ENCODE assay signal across 9 cellular contexts in the genomic region with DNA sequence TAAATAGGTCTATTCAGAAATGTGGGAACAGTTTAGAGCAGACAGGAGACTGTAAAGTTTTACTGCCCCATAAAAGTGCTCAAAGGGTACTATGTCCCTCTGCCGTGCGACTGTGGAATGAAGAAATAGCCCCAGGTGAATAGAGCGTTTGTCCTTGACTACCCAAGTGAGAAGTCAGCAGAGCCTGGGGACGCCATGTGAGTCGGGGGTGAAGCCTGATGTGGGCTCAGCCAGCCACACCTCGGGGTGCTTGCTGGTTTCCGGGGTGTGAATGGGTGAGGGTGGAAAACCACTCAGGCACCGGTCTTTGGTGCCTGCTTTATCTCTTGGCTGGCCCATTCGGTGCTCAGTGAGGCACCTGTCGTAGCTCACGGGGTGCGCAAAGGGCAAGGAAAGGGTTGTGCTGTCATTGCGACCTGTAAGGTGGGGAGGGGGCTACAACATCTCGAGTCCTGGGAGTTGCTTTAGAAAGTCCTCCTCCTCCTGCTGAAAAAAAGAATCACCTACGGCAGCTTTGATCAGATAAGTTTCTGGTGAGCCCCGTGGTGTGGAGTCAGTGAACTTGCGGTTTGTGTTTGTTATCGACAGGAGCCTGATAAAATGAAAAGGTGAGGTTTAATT. TPM values are rescaled to one million over a fixed set of nuclear protein-coding genes. Genes with fewer than 3 reads are reported as not detected.
DNase-seq lines count a peak whose midpoint lies in the region; ATAC-seq and TF ChIP-seq lines count a peak whose summit lies in the region.
"Had no signal": no experiment of that assay in that cellular context is flagged by ENCODE, and none has a peak within 500 bp of the region (broad histone marks: within the 10 kb centered on the region; RNA-seq: fewer than 3 reads in every experiment).

No MANE protein-coding gene starts in this region.

- H2AK5ac ChIP-seq in H9 (ENCODE audit: insufficient read length, low read length), result no peak overlapping the region

- peak; percentile 89 for ATAC-seq in effector memory CD8-positive, alpha-beta T cell (replicated peaks)
- no peak for ATAC-seq in HG02571 (IDR thresholded peaks at IDR 0.05; ENCODE audit: unreplicated experiment)
- no peak for ATAC-seq in GM19035 (IDR thresholded peaks at IDR 0.05; ENCODE audit: unreplicated experiment)

- H3T11ph ChIP-seq in H9 (ENCODE audit: low read length), result no peak overlapping the region

- H2BK20ac ChIP-seq in H9 (ENCODE audit: low read depth, low read length, poor library complexity, severe bottlenecking), result no peak overlapping the region

- peak overlapping the region; percentile 14 for H3K14ac ChIP-seq in H9 (ENCODE audit: insufficient read depth, low read length)

- H3K27ac ChIP-seq in H9 (ENCODE audit: insufficient read length, low read depth, low read length), result no peak overlapping the region
- H3K27ac ChIP-seq: right lobe of liver had no signal

- H2BK12ac ChIP-seq in H9 (ENCODE audit: insufficient read length, low read depth, low read length), result no peak overlapping the region

- H3K27me3 Mint-ChIP-seq in H9 (ENCODE audit: low read depth), result peaks cover 13% of the 10 kb centered on the region; the same call in 1 of the 2 replicates
- H3K27me3 Mint-ChIP-seq in effector memory CD8-positive, alpha-beta T cell, result peaks cover 8 to 22% of the 10 kb centered on the region in 2 donors

- H2BK5ac ChIP-seq in H9 (ENCODE audit: insufficient read length, low read length), result no peak overlapping the region

- H2AFZ ChIP-seq in H9 (ENCODE audit: low read length), result no peak overlapping the region

- H3K27ac Mint-ChIP-seq in H9, result peak overlapping the region in 2 of 3 experiments; percentile 8 to 66; a peak in 1 of 7 replicates
- peak overlapping the region in 1 of 2 donors; percentile 67 for H3K27ac Mint-ChIP-seq in effector memory CD8-positive, alpha-beta T cell

- H4K5ac ChIP-seq in H9 (ENCODE audit: insufficient read length, low read depth, low read length), result no peak overlapping the region

- peak overlapping the region; percentile 87 for H3K4me2 ChIP-seq in H9 (ENCODE audit: insufficient read depth, insufficient read length, low read length)

- DNase-seq in H9 (peak; percentile 45), T-helper 9 cell (peak; percentile 28), renal cortical epithelial cell (ENCODE audit: low read depth) (peak; percentile 89), NCI-H1105 (lab: John Stamatoyannopoulos, UW) (no peak), inferior parietal cortex (ENCODE audit: extremely low spot score) (no peak)
- DNase-seq in effector memory CD8-positive, alpha-beta T cell, result peak in 2 of 3 experiments; percentile 33 to 34
- DNase-seq: right lobe of liver had no signal

- no peak overlapping the region for H3K9ac ChIP-seq in H9 (ENCODE audit: extremely low read depth, insufficient read length, low read length)

- H3K27me3 ChIP-seq in H9 (ENCODE audit: insufficient read depth, low read length), result no peaks in the 10 kb centered on the region; the same call in 1 of the 2 replicates
- H3K27me3 ChIP-seq: right lobe of liver had no signal

- H3K23ac ChIP-seq in H9 (ENCODE audit: insufficient read length, low read depth, low read length), result no peak overlapping the region

- H3K4me3 Mint-ChIP-seq in H9, result peak overlapping the region; percentile 51 to 83
- peak overlapping the region; percentile 18 to 65 for H3K4me3 Mint-ChIP-seq in effector memory CD8-positive, alpha-beta T cell

- peak overlapping the region; percentile 12 for H3K18ac ChIP-seq in H9 (ENCODE audit: insufficient read length, low read depth, low read length)

- H3K79me1 ChIP-seq in H9 (ENCODE audit: insufficient read depth, low read depth, low read length, poor library complexity, severe bottlenecking), result no peaks in the 10 kb centered on the region

- H4K20me1 ChIP-seq in H9 (ENCODE audit: control insufficient read depth, insufficient read depth, insufficient read length), result no peaks in the 10 kb centered on the region

- H3K56ac ChIP-seq in H9 (ENCODE audit: insufficient read length, low read depth, low read length), result no peak overlapping the region

- H3K4me1 Mint-ChIP-seq in H9, result peaks cover 50 to 60% of the 10 kb centered on the region in 2 experiments
- peaks cover 5 to 23% of the 10 kb centered on the region in 2 donors for H3K4me1 Mint-ChIP-seq in effector memory CD8-positive, alpha-beta T cell (ENCODE audit: low read depth in 2 of 2)

- H2BK15ac ChIP-seq in H9 (ENCODE audit: low read depth, low read length), result no peak overlapping the region

- H3K4me1 ChIP-seq in H9 (ENCODE audit: insufficient read depth, low read length), result peaks cover 19% of the 10 kb centered on the region; the same call in 1 of the 2 replicates

- no peak overlapping the region for H3K4ac ChIP-seq in H9 (ENCODE audit: low read depth, low read length)

- H3K36me3 Mint-ChIP-seq in H9 (ENCODE audit: insufficient read depth in 1 of 3, low read depth in 3 of 3), result peaks cover 0 to 5% (median 5%) of the 10 kb centered on the region in 3 experiments; a peak in 2 of 7 replicates
- no peaks in the 10 kb centered on the region for H3K36me3 Mint-ChIP-seq in effector memory CD8-positive, alpha-beta T cell (ENCODE audit: insufficient read depth)

- H3K9me3 ChIP-seq in H9 (ENCODE audit: control insufficient read depth, low read depth, low read length), result no peaks in the 10 kb centered on the region
- H3K9me3 ChIP-seq: right lobe of liver had no signal

- no CpG with 5 or more reads among the region's 18 CpGs for WGBS in H9 (ENCODE audit: extremely low coverage, insufficient read length, low lambda C conversion rate)

- H4K91ac ChIP-seq in H9 (ENCODE audit: insufficient read length, low read depth, low read length), result no peak overlapping the region

- H3K23me2 ChIP-seq in H9 (ENCODE audit: insufficient read length, low read depth, low read length, poor library complexity, severe bottlenecking), result peaks cover 22% of the 10 kb centered on the region

- H2BK120ac ChIP-seq in H9 (ENCODE audit: low read depth, low read length, poor library complexity, severe bottlenecking), result no peak overlapping the region

- no peaks in the 10 kb centered on the region; a peak in 2 of 5 replicates for H3K9me3 Mint-ChIP-seq in H9
- no peaks in the 10 kb centered on the region for H3K9me3 Mint-ChIP-seq in effector memory CD8-positive, alpha-beta T cell

- TF ChIP-seq CTCF in H9 (conservative IDR thresholded peaks at IDR 0.05), result peak; percentile 25; the same call in 2 of the 3 replicates

- H4K8ac ChIP-seq in H9 (replicated peaks; ENCODE audit: insufficient read length, low read depth, low read length), result no peak overlapping the region

- H3K79me2 ChIP-seq in H9 (ENCODE audit: insufficient read depth, low read length), result no peaks in the 10 kb centered on the region

RNA-seq across cellular contexts. Expression of gene TRIM2, which starts 0.9 kb away (rescaled TPM):
- 28.9 and 29.0 TPM in 2 replicates for total RNA-seq in H9 (2021)
- total RNA-seq in renal cortical epithelial cell, result 110 and 181 TPM in 2 replicates

Comparison
In these comparisons a context has a peak if more than half of its experiments do, and no peak if none do; other contexts are left out.
1. DNase-seq: peak in H9 (single experiment), T-helper 9 cell (single experiment), effector memory CD8-positive, alpha-beta T cell (2 of 3) and renal cortical epithelial cell (single experiment); none in NCI-H1105 (single experiment) and inferior parietal cortex (single experiment).